Comparison of ENCODE assay signal across 23 cellular contexts in genomic region chr11:86495341-86495740, GRCh38.
DNase-seq lines count a peak whose midpoint lies in the region; ATAC-seq and TF ChIP-seq lines count a peak whose summit lies in the region.
"Had no signal": no experiment of that assay in that cellular context is flagged by ENCODE, and none has a peak within 500 bp of the region (broad histone marks: within the 10 kb centered on the region; RNA-seq: fewer than 3 reads in every experiment).

No MANE protein-coding gene starts in this region.

- H3K27me3 ChIP-seq in neural progenitor cell, result no peaks in the 10 kb centered on the region

- peaks cover 23% of the 10 kb centered on the region for H3K4me1 ChIP-seq in neural progenitor cell

- H2AFZ ChIP-seq in neural progenitor cell (replicated peaks), result no peak overlapping the region

- H3K4me3 ChIP-seq in AG10803 (ENCODE audit: low read length), result no peak overlapping the region
- no peak overlapping the region for H3K4me3 ChIP-seq in coronary artery
- H3K4me3 ChIP-seq in neural progenitor cell, result no peak overlapping the region

- peaks cover 7% of the 10 kb centered on the region for H3F3A ChIP-seq in neural progenitor cell (ENCODE audit: low read depth)

- H3K9ac ChIP-seq in neural progenitor cell, result no peak overlapping the region
- H3K9ac ChIP-seq: KMS-11 had no signal

- CTCF ChIA-PET in HEK293T (lab: Yijun Ruan, JAX), result interaction anchor here (1.1 kb wide), 1 partner anchor 14 kb away, joined by 3 read pairs; no protein-coding TSS in a partner anchor

- H3K27ac ChIP-seq in coronary artery, result no peak overlapping the region
- H3K27ac ChIP-seq in neural progenitor cell, result peak overlapping the region; percentile 66
- H3K27ac ChIP-seq: KMS-11 had no signal

- no peaks in the 10 kb centered on the region for H3K79me2 ChIP-seq in neural progenitor cell (ENCODE audit: low read depth)

- H3K9me3 Mint-ChIP-seq in neural progenitor cell, result no peaks in the 10 kb centered on the region
- H3K9me3 Mint-ChIP-seq: CD4-positive, alpha-beta memory T cell; T-cell had no signal

- H3K27me3 Mint-ChIP-seq in neural progenitor cell (ENCODE audit: insufficient read depth, low read depth), result peaks cover 3% of the 10 kb centered on the region

- peak overlapping the region; percentile 54 for H3K4me2 ChIP-seq in neural progenitor cell
- H3K4me2 ChIP-seq: KMS-11 had no signal

- H3K27ac Mint-ChIP-seq in neural progenitor cell, result no peak overlapping the region
- H3K27ac Mint-ChIP-seq: CD4-positive, alpha-beta memory T cell; T-cell had no signal

- POLR2A ChIA-PET in HEK293T (lab: Yijun Ruan, JAX), result no interaction called here

- H3K36me3 Mint-ChIP-seq in neural progenitor cell, result no peaks in the 10 kb centered on the region
- H3K36me3 Mint-ChIP-seq: CD4-positive, alpha-beta memory T cell; T-cell had no signal

- TF ChIP-seq CTCF in AG10803 (conservative IDR thresholded peaks at IDR 0.05; ENCODE audit: low read length) (no peak), coronary artery (IDR thresholded peaks at IDR 0.05) (no peak), neural progenitor cell (IDR thresholded peaks at IDR 0.05) (no peak)

- no peak for ATAC-seq in HG03196 (IDR thresholded peaks at IDR 0.05; ENCODE audit: unreplicated experiment)
- ATAC-seq: T-cell had no signal

- H3K4me1 Mint-ChIP-seq in neural progenitor cell, result peaks cover 17% of the 10 kb centered on the region
- H3K4me1 Mint-ChIP-seq: CD4-positive, alpha-beta memory T cell; T-cell had no signal

- DNase-seq in AG10803 (ENCODE audit: low read depth) (peak; percentile 70), NCI-H446 treated with DMSO at 0.1 percent for 48 hours (lab: John Stamatoyannopoulos, UW) (peak; percentile 14), coronary artery (ENCODE audit: low spot score) (peak; percentile 24), neural progenitor cell (ENCODE audit: low spot score) (peak; percentile 42), NCI-H2029 treated with DMSO at 0.1 percent for 48 hours (lab: John Stamatoyannopoulos, UW) (no peak), hippocampal formation (lab: John Stamatoyannopoulos, UW) (no peak), HEK293T (ENCODE audit: extremely low spot score) (no peak)
- DNase-seq: C1 segment of cervical spinal cord; CD4-positive, alpha-beta memory T cell; COR-L47; DMS53; GF-D8; IMR-90; MM.1S; NCI-H1048; NCI-H1694 treated with DMSO at 0.1 percent for 48 hours; NCI-H2171 treated with DMSO at 0.1 percent for 48 hours; NCI-H345; NCI-H524; NCI-H774; T-cell had no signal

- H3K9me3 ChIP-seq in neural progenitor cell (ENCODE audit: low read depth), result no peaks in the 10 kb centered on the region

- H3K4me3 Mint-ChIP-seq in neural progenitor cell, result no peak overlapping the region
- H3K4me3 Mint-ChIP-seq: CD4-positive, alpha-beta memory T cell; T-cell had no signal

- no peaks in the 10 kb centered on the region for H3K36me3 ChIP-seq in neural progenitor cell

- no peaks in the 10 kb centered on the region for H4K20me1 ChIP-seq in neural progenitor cell (ENCODE audit: low read depth)

TF ChIP-seq in HEK293T, 16 proteins besides CTCF, POLR2A, EP300 and RAD21:
- no peak for TF ChIP-seq L3MBTL2 (conservative IDR thresholded peaks at IDR 0.05)
- no peak for TF ChIP-seq TARDBP (IDR thresholded peaks at IDR 0.05)
- TF ChIP-seq NFRKB (IDR thresholded peaks at IDR 0.05), result no peak
- TF ChIP-seq PKNOX1 (IDR thresholded peaks at IDR 0.05), result no peak
- TF ChIP-seq BHLHE40 (IDR thresholded peaks at IDR 0.05; ENCODE audit: borderline replicate concordance), result no peak
- no peak for TF ChIP-seq FOXM1 (IDR thresholded peaks at IDR 0.05; ENCODE audit: borderline replicate concordance)
- no peak for TF ChIP-seq LEF1 (IDR thresholded peaks at IDR 0.05; ENCODE audit: borderline replicate concordance)
- TF ChIP-seq SUZ12 (IDR thresholded peaks at IDR 0.05), result no peak

Comparison
In these comparisons a context has a peak if more than half of its experiments do, and no peak if none do; other contexts are left out.
1. DNase-seq: peak in AG10803 (single experiment), NCI-H446 treated with DMSO at 0.1 percent for 48 hours (single experiment), coronary artery (single experiment) and neural progenitor cell (single experiment); none in NCI-H2029 treated with DMSO at 0.1 percent for 48 hours (single experiment), hippocampal formation (0 of 2) and HEK293T (single experiment).